In the genomic region with DNA sequence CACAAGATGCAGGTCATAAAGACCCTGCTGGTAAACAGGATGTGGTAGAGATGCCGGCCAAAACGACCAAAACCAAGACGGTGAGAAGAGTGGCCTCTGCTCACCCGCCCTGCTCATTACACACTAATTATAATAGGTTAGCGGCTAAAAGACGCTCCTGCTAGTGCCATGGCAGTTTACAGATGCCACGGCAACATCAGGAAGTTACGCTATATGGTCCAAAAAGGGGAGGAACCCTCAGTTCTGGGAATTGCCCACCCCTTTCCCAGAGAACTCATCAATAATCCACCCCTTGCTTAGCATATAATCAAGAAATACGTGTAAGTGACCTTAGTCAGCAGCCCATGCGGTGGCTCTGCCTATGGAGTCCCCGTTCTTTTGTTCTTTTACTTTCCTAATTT, we compare ENCODE assay signal across 1 cellular context.
TF ChIP-seq lines count a peak whose summit lies in the region.

No MANE protein-coding gene starts in this region.

TF ChIP-seq in HepG2, 621 proteins besides CTCF, POLR2A, EP300 and RAD21:
- TF ChIP-seq EZH2 (conservative IDR thresholded peaks at IDR 0.05; ENCODE audit: low read depth, low read length) (peak; percentile 59; the same call in 1 of the 2 replicates), ZBTB7B (CRISPR knock-in tag; IDR thresholded peaks at IDR 0.05) (no peak)
TF ChIP-seq in HepG2: peak in this region for 1.
